8 cellular contexts compared by ENCODE assay signal in genomic region chr12:32051511-32052299, GRCh38. TPM values are rescaled to one million over a fixed set of nuclear protein-coding genes. Genes with fewer than 3 reads are reported as not detected.
DNase-seq lines count a peak whose midpoint lies in the region; TF ChIP-seq lines count a peak whose summit lies in the region.

No MANE protein-coding gene starts in this region.

- no peak for TF ChIP-seq POLR2A in prostate gland (IDR thresholded peaks at IDR 0.05)

- peaks cover 2% of the 10 kb centered on the region for H3K9me3 ChIP-seq in WERI-Rb-1 (ENCODE audit: severe bottlenecking)
- H3K9me3 ChIP-seq in prostate gland = no peaks in the 10 kb centered on the region

- no peaks in the 10 kb centered on the region for H3K27me3 ChIP-seq in WERI-Rb-1 (ENCODE audit: insufficient read depth, low read depth, severe bottlenecking)
- no peaks in the 10 kb centered on the region for H3K27me3 ChIP-seq in prostate gland (replicated peaks; ENCODE audit: insufficient read depth)

- in situ Hi-C loops in Caki2 (cut with HindIII; ENCODE audit: low pct_unique_long_range_greater_than_20kb, low sequenced_read_pairs) (loop anchor here (10.0 kb wide), 2 partner anchors 87 to 387 kb away; no protein-coding TSS in a partner anchor), astrocyte of the spinal cord (cut with HindIII; ENCODE audit: low sequenced_read_pairs) (no loop called here)

- no peak for TF ChIP-seq CTCF in astrocyte of the spinal cord (IDR thresholded peaks at IDR 0.05; ENCODE audit: low read depth, low read length)
- no peak for TF ChIP-seq CTCF in WERI-Rb-1 (IDR thresholded peaks at IDR 0.05; ENCODE audit: low read depth, low read length)
- TF ChIP-seq CTCF in prostate gland (IDR thresholded peaks at IDR 0.05) = no peak

- H3K36me3 ChIP-seq in WERI-Rb-1 = no peaks in the 10 kb centered on the region
- H3K36me3 ChIP-seq in prostate gland = no peaks in the 10 kb centered on the region

- H3K27ac ChIP-seq in WERI-Rb-1 (no peak overlapping the region), prostate gland (no peak overlapping the region)

- DNase-seq in Caki2 (ENCODE audit: low read depth) = peak; percentile 93
- peak; percentile 99 for DNase-seq in M059J (ENCODE audit: low read depth)
- peak; percentile 87 for DNase-seq in astrocyte of the spinal cord (ENCODE audit: low read depth, low spot score)
- DNase-seq in myocyte (ENCODE audit: low read depth) = peak; percentile 26
- no peak for DNase-seq in NCI-H1092 treated with DMSO at 0.1 percent for 48 hours (lab: John Stamatoyannopoulos, UW)
- DNase-seq in WERI-Rb-1 = no peak
- no peak for DNase-seq in NCI-H526 (lab: John Stamatoyannopoulos, UW)
- no peak for DNase-seq in prostate gland (ENCODE audit: low spot score)

- intact Hi-C loops in prostate gland (cut with DNase I) = no loop called here

- no peak overlapping the region for H3K4me3 ChIP-seq in astrocyte of the spinal cord (ENCODE audit: low read depth, low read length)
- no peak overlapping the region for H3K4me3 ChIP-seq in WERI-Rb-1 (ENCODE audit: low read depth, low read length)
- H3K4me3 ChIP-seq in prostate gland = no peak overlapping the region

- 44% methylated on average over 7 of the region's 7 CpGs for WGBS in prostate gland

- no peaks in the 10 kb centered on the region for H3K4me1 ChIP-seq in prostate gland (replicated peaks)

RNA-seq across cellular contexts. Expression of gene BICD1, which starts 54.9 kb away (rescaled TPM):
- 11.1 and 13.5 TPM in 2 replicates for total RNA-seq in Caki2 (2014; rRNA removed; shearing (Covaris generic); ENCODE audit: low replicate concordance)
- total RNA-seq in M059J (2014; rRNA removed; shearing (Covaris generic)) = 6.8 and 13.3 TPM in 2 replicates
- total RNA-seq in myocyte = 10.3 and 10.8 TPM in 2 replicates
- 12.5 TPM for polyA plus RNA-seq in myocyte (2012)
- total RNA-seq in prostate gland = 10 to 100 TPM in 1 of 2 donors, 1 to 10 TPM in 1; 8.6 to 26.2 TPM

Comparison
In these comparisons a context has a peak if more than half of its experiments do, and no peak if none do; other contexts are left out.
1. DNase-seq: peak in Caki2 (single experiment), M059J (single experiment), astrocyte of the spinal cord (single experiment) and myocyte (single experiment); none in NCI-H1092 treated with DMSO at 0.1 percent for 48 hours (single experiment), WERI-Rb-1 (single experiment), NCI-H526 (0 of 2) and prostate gland (single experiment).